In genomic region chr4:5018603-5019002, GRCh38 we compare ENCODE assay signal across 26 cellular contexts. TPM values are rescaled to one million over a fixed set of nuclear protein-coding genes. Genes with fewer than 3 reads are reported as not detected.
DNase-seq lines count a peak whose midpoint lies in the region; ATAC-seq, FAIRE-seq and TF ChIP-seq lines count a peak whose summit lies in the region.
"Had no signal": no experiment of that assay in that cellular context is flagged by ENCODE, and none has a peak within 500 bp of the region (broad histone marks: within the 10 kb centered on the region; RNA-seq: fewer than 3 reads in every experiment).

No MANE protein-coding gene starts in this region.

- no CpG with 5 or more reads among the region's 6 CpGs for WGBS in IMR-90 (ENCODE audit: extremely low coverage in 2 of 2, insufficient read length in 1 of 2), 2 experiments
- 31% methylated on average over 6 of the region's 6 CpGs for WGBS in K562 (ENCODE audit: insufficient coverage, low coverage, missing lambda C conversion rate)

- H4K91ac ChIP-seq in IMR-90 (ENCODE audit: insufficient read depth, low read depth, low read length) = no peak overlapping the region

- peaks cover 0 to 6% (median 0%) of the 10 kb centered on the region in 11 experiments; a peak in 3 of 22 replicates for H3K9me3 ChIP-seq in BLaER1 treated with 17β-estradiol and CSF1 and Interleukin-3, amounts not matched to agents 10 nM and 100 nM (replicated peaks in 1 of 11)
- H3K9me3 ChIP-seq in IMR-90 (ENCODE audit: control insufficient read depth, insufficient read depth, low read length) (peaks cover 8% of the 10 kb centered on the region; the same call in 1 of the 2 replicates), K562 (replicated peaks; ENCODE audit: control insufficient read depth, insufficient read depth, low read depth, low read length) (no peaks in the 10 kb centered on the region)
- H3K9me3 ChIP-seq: esophagus squamous epithelium, gastroesophageal sphincter, MG63, sigmoid colon had no signal

- H2BK15ac ChIP-seq in IMR-90 (ENCODE audit: low read depth, low read length) = no peak overlapping the region; the same call in 2 of the 3 replicates

- H3K79me1 ChIP-seq in IMR-90 (ENCODE audit: low read depth in 1 of 2, low read length in 2 of 2) = no peaks in the 10 kb centered on the region

- no peak overlapping the region for H3K18ac ChIP-seq in IMR-90 (ENCODE audit: low read depth, low read length)

- FAIRE-seq in K562 (lab: Jason Lieb, UNC) = peak; percentile 37
- FAIRE-seq: H54 had no signal

- H3K14ac ChIP-seq in IMR-90 (replicated peaks; ENCODE audit: low read depth, low read length) = no peak overlapping the region

- H3K9me1 ChIP-seq in IMR-90 (ENCODE audit: insufficient read depth, low read length) = no peaks in the 10 kb centered on the region
- H3K9me1 ChIP-seq in K562 (ENCODE audit: control insufficient read depth, insufficient read depth, low read length) = no peaks in the 10 kb centered on the region

- peak overlapping the region; percentile 69; the same call in 1 of the 2 replicates for H2AK5ac ChIP-seq in IMR-90 (ENCODE audit: low read depth, low read length)

- no peak overlapping the region for H3K9ac ChIP-seq in BLaER1 treated with 17β-estradiol and CSF1 and Interleukin-3, amounts not matched to agents 10 nM and 100 nM
- H3K9ac ChIP-seq in IMR-90 (ENCODE audit: low read depth, low read length) = peak overlapping the region; percentile 14; the same call in 1 of the 2 replicates
- peak overlapping the region in 1 of 2 experiments; percentile 22; a peak in 1 of 4 replicates for H3K9ac ChIP-seq in K562 (ENCODE audit: insufficient read depth in 1 of 2, low read depth in 2 of 2, low read length in 2 of 2)

- no peak overlapping the region for H2AK9ac ChIP-seq in IMR-90 (replicated peaks; ENCODE audit: low read depth, low read length, poor library complexity)

- TF ChIP-seq RAD21 in IMR-90 (IDR thresholded peaks at IDR 0.05; ENCODE audit: low read length) = no peak
- no peak for TF ChIP-seq RAD21 in K562 (CRISPR knock-in tag; conservative IDR thresholded peaks at IDR 0.05 in 1 of 2, IDR thresholded peaks at IDR 0.05 in 1 of 2)

- H3K4me3 Mint-ChIP-seq in effector memory CD8-positive, alpha-beta T cell = no peak overlapping the region
- H3K4me3 Mint-ChIP-seq: IgD-negative memory B cell; T-helper 1 cell treated with Interleukin-12 subunit alpha and Interleukin-12 subunit beta and Interleukin-4 antibody, amounts not matched to agents 30 μg/mL and 1 μg/mL, for 36 hours had no signal

- no peaks in the 10 kb centered on the region for H3K36me3 Mint-ChIP-seq in effector memory CD8-positive, alpha-beta T cell (ENCODE audit: insufficient read depth)
- H3K36me3 Mint-ChIP-seq: IgD-negative memory B cell, naive B cell had no signal

- TF ChIP-seq CTCF in IMR-90 (conservative IDR thresholded peaks at IDR 0.05; ENCODE audit: low read depth, low read length) = no peak
- TF ChIP-seq CTCF in K562 (IDR thresholded peaks at IDR 0.05 in 2 of 3, conservative IDR thresholded peaks at IDR 0.05 in 1 of 3; ENCODE audit: insufficient read depth in 2 of 3, low read depth in 1 of 3, low read length in 3 of 3) = no peak

- no peaks in the 10 kb centered on the region for H3K36me3 ChIP-seq in BLaER1 treated with 17β-estradiol and CSF1 and Interleukin-3, amounts not matched to agents 10 nM and 100 nM
- H3K36me3 ChIP-seq in IMR-90 (ENCODE audit: control insufficient read depth, insufficient read depth, low read length) (no peaks in the 10 kb centered on the region), K562 (ENCODE audit: control insufficient read depth, insufficient read depth, low read length) (no peaks in the 10 kb centered on the region)
- H3K36me3 ChIP-seq: esophagus squamous epithelium, gastroesophageal sphincter, MG63, sigmoid colon, WERI-Rb-1 had no signal

- H3K9me3 Mint-ChIP-seq in effector memory CD8-positive, alpha-beta T cell = no peaks in the 10 kb centered on the region
- H3K9me3 Mint-ChIP-seq: T-helper 1 cell treated with Interleukin-12 subunit alpha and Interleukin-12 subunit beta and Interleukin-4 antibody, amounts not matched to agents 30 μg/mL and 1 μg/mL, for 36 hours had no signal

- H3K27ac ChIP-seq in BLaER1 treated with 17β-estradiol and CSF1 and Interleukin-3, amounts not matched to agents 10 nM and 100 nM = no peak overlapping the region
- H3K27ac ChIP-seq in IMR-90 (ENCODE audit: insufficient read depth, low read length) (no peak overlapping the region), K562 (ENCODE audit: extremely low read depth, low read depth, low read length) (no peak overlapping the region)
- H3K27ac ChIP-seq: C4-2B, esophagus squamous epithelium, HL-60, PC-9, sigmoid colon, WERI-Rb-1 had no signal

- POLR2A ChIA-PET in IMR-90 (lab: Charles Lee; ENCODE audit: unreplicated experiment) = no interaction called here
- POLR2A ChIA-PET in K562 (lab: Yijun Ruan, JAX) = interaction anchor here (0.6 to 0.8 kb wide), 2 partner anchors 366 to 572 kb away, joined by 3 to 4 read pairs; no protein-coding TSS in a partner anchor

- H3K4ac ChIP-seq in IMR-90 (ENCODE audit: low read depth, low read length) = peak overlapping the region; percentile 22; the same call in 1 of the 2 replicates

- H4K8ac ChIP-seq in IMR-90 (ENCODE audit: low read depth in 2 of 2, low read length in 2 of 2) = no peak overlapping the region; a peak in 1 of 4 replicates

- H2BK120ac ChIP-seq in IMR-90 (ENCODE audit: low read depth, low read length) = peak overlapping the region; percentile 8; the same call in 1 of the 2 replicates

- peak overlapping the region; percentile 68 for H2AFZ ChIP-seq in IMR-90 (replicated peaks; ENCODE audit: low read length, poor library complexity)
- H2AFZ ChIP-seq in K562 (ENCODE audit: low read depth, low read length) = peak overlapping the region; percentile 59; the same call in 1 of the 2 replicates
- H2AFZ ChIP-seq: PC-9 had no signal

- CTCF ChIA-PET in IMR-90 (lab: Yijun Ruan, JAX) = interaction anchor here (0.6 to 0.9 kb wide), 4 partner anchors 8 to 447 kb away, joined by 3 to 8 read pairs (median 4); no protein-coding TSS in a partner anchor
- CTCF ChIA-PET in K562 (lab: Yijun Ruan, JAX; ENCODE audit: low intra/inter-chr PET ratio) = interaction anchor here (0.7 kb wide), 1 partner anchor 124 kb away, joined by 3 read pairs; no protein-coding TSS in a partner anchor

- no peak for DNase-seq in IMR-90
- DNase-seq in K562 (ENCODE audit: extremely low read depth in 1 of 4, low spot score in 3 of 4) = no peak
- DNase-seq in left kidney (ENCODE audit: low read depth, low spot score) = peak; percentile 10
- no peak for DNase-seq in activated T-cell treated with anti-CD3 and anti-CD28 coated beads, Interleukin-2, amount 50 U/mL, for 48 hours
- DNase-seq in effector memory CD8-positive, alpha-beta T cell = no peak
- no peak for DNase-seq in HPDE6-E6E7 (ENCODE audit: extremely low spot score)
- DNase-seq: ACHN; activated CD4-positive, alpha-beta T cell treated with anti-CD3 and anti-CD28 coated beads, Interleukin-2, amount 50 U/mL, for 4 hours; activated CD8-positive, alpha-beta memory T cell treated with anti-CD3 and anti-CD28 coated beads, Interleukin-2, amount 50 U/mL, for 4 hours; effector CD8-positive, alpha-beta T cell; esophagus squamous epithelium; MG63; naive B cell; NCI-H2227 treated with DMSO at 0.1 percent for 48 hours; PC-9; SHP77; sigmoid colon; WERI-Rb-1 had no signal

- no peak overlapping the region for H3K23ac ChIP-seq in IMR-90 (ENCODE audit: low read depth, low read length)

- intact Hi-C loops in IMR-90 (cut with micrococcal nuclease) (no loop called here), K562 (cut with micrococcal nuclease) (no loop called here)

- no peak overlapping the region for H2BK5ac ChIP-seq in IMR-90 (ENCODE audit: low read depth, low read length, poor library complexity, severe bottlenecking)

- H3K27me3 ChIP-seq in BLaER1 treated with 17β-estradiol and CSF1 and Interleukin-3, amounts not matched to agents 10 nM and 100 nM = peaks cover 10 to 19% (median 15%) of the 10 kb centered on the region in 11 experiments; a peak in 20 of 22 replicates
- H3K27me3 ChIP-seq in IMR-90 (ENCODE audit: control insufficient read depth, insufficient read depth, low read length) (peaks cover 20% of the 10 kb centered on the region), K562 (ENCODE audit: control insufficient read depth in 2 of 2, insufficient read depth in 2 of 2, low read length in 2 of 2) (peaks cover 0 to 18% of the 10 kb centered on the region in 2 experiments; a peak in 2 of 5 replicates)
- H3K27me3 ChIP-seq: MG63 had no signal

- H2BK20ac ChIP-seq in IMR-90 (ENCODE audit: low read depth, low read length) = peak overlapping the region; percentile 18; the same call in 1 of the 2 replicates

- H3K4me3 ChIP-seq in BLaER1 treated with 17β-estradiol and CSF1 and Interleukin-3, amounts not matched to agents 10 nM and 100 nM = no peak overlapping the region
- H3K4me3 ChIP-seq in IMR-90 (ENCODE audit: insufficient read depth, low read depth, low read length) (no peak overlapping the region), K562 (no peak overlapping the region)
- H3K4me3 ChIP-seq: MG63, PC-9 had no signal

- no peaks in the 10 kb centered on the region for H3K79me2 ChIP-seq in K562 (ENCODE audit: control insufficient read depth, insufficient read depth, low read length)

- H3K4me2 ChIP-seq in BLaER1 treated with 17β-estradiol and CSF1 and Interleukin-3, amounts not matched to agents 10 nM and 100 nM = peak overlapping the region in 9 of 11 experiments; percentile 19 to 87 (median 75); a peak in 13 of 22 replicates
- no peak overlapping the region; the same call in 1 of the 2 replicates for H3K4me2 ChIP-seq in IMR-90 (ENCODE audit: low read depth, low read length)
- H3K4me2 ChIP-seq in K562 (ENCODE audit: insufficient read depth, low read length) = no peak overlapping the region
- H3K4me2 ChIP-seq: PC-9 had no signal

- H3K27ac Mint-ChIP-seq in effector memory CD8-positive, alpha-beta T cell = no peak overlapping the region
- H3K27ac Mint-ChIP-seq: IgD-negative memory B cell; T-helper 1 cell treated with Interleukin-12 subunit alpha and Interleukin-12 subunit beta and Interleukin-4 antibody, amounts not matched to agents 30 μg/mL and 1 μg/mL, for 36 hours had no signal

- no peak for TF ChIP-seq EP300 in K562 (IDR thresholded peaks at IDR 0.05; ENCODE audit: low read length)

- in situ Hi-C loops in IMR-90 (cut with MboI; ENCODE audit: low sequenced_read_pairs) (no loop called here), K562 (cut with MboI) (no loop called here)

- H3K27me3 Mint-ChIP-seq in effector memory CD8-positive, alpha-beta T cell = peaks cover 26 to 80% of the 10 kb centered on the region in 2 donors

- no peak overlapping the region for H3K56ac ChIP-seq in IMR-90 (ENCODE audit: extremely low read depth, insufficient read depth, low read length)

- dilution Hi-C loops in IMR-90 (cut with HindIII; ENCODE audit: low sequenced_read_pairs, unreplicated experiment) = no loop called here

- H3K4me1 Mint-ChIP-seq in effector memory CD8-positive, alpha-beta T cell (ENCODE audit: low read depth in 2 of 2) = peaks cover 0 to 1% of the 10 kb centered on the region in 2 donors
- H3K4me1 Mint-ChIP-seq: IgD-negative memory B cell had no signal

- no peak for ATAC-seq in IMR-90 (ENCODE audit: low read depth)
- ATAC-seq in K562 = peak; percentile 12; the same call in 1 of the 3 replicates
- ATAC-seq in effector memory CD8-positive, alpha-beta T cell (replicated peaks) = no peak
- no peak for ATAC-seq in GM19324 (IDR thresholded peaks at IDR 0.05; ENCODE audit: low FRiP score, unreplicated experiment)
- ATAC-seq: gastroesophageal sphincter had no signal

- H4K20me1 ChIP-seq in BLaER1 treated with 17β-estradiol and CSF1 and Interleukin-3, amounts not matched to agents 10 nM and 100 nM = no peaks in the 10 kb centered on the region; a peak in 1 of 22 replicates
- H4K20me1 ChIP-seq in IMR-90 (ENCODE audit: insufficient read depth, low read length) (no peaks in the 10 kb centered on the region), K562 (replicated peaks; ENCODE audit: control insufficient read depth, insufficient read depth, low read length) (no peaks in the 10 kb centered on the region)

- H3K4me1 ChIP-seq in BLaER1 treated with 17β-estradiol and CSF1 and Interleukin-3, amounts not matched to agents 10 nM and 100 nM = peaks cover 10 to 37% (median 22%) of the 10 kb centered on the region in 10 experiments
- H3K4me1 ChIP-seq in IMR-90 (ENCODE audit: control insufficient read depth, insufficient read depth, low read length) = peaks cover 2% of the 10 kb centered on the region; the same call in 1 of the 2 replicates
- peaks cover 2 to 9% of the 10 kb centered on the region in 2 experiments; a peak in 4 of 5 replicates for H3K4me1 ChIP-seq in K562 (replicated peaks in 1 of 2; ENCODE audit: control insufficient read depth in 2 of 2, insufficient read depth in 2 of 2, low read length in 2 of 2)

- BruUV-seq in IMR-90 (replicated peaks; lab: Mats Ljungman, UMichigan) = no TSS peak
- no TSS peak for BruUV-seq in K562 (replicated peaks; lab: Mats Ljungman, UMichigan)

- TF ChIP-seq POLR2A in IMR-90 (IDR thresholded peaks at IDR 0.05; ENCODE audit: low read depth, low read length) = no peak
- TF ChIP-seq POLR2A in K562 (conservative IDR thresholded peaks at IDR 0.05) = no peak

- no peak overlapping the region for H4K5ac ChIP-seq in IMR-90 (ENCODE audit: low read depth, low read length)

RNA-seq across cellular contexts. Expression of gene CYTL1, which starts 0.7 kb away (rescaled TPM):
- total RNA-seq in IMR-90 (2012; rRNA removed) = 1.3 and 1.4 TPM in 2 replicates
- 5.8 and 7.4 TPM in 2 replicates for polyA plus RNA-seq in IMR-90 (2012; rRNA removed)
- polyA plus RNA-seq in IMR-90 (2012; cell fraction: cytosol; rRNA removed) = 2.9 and 20.0 TPM in 2 replicates
- 1.0 and 5.5 TPM in 2 replicates for polyA plus RNA-seq in IMR-90 (2012; cell fraction: nucleus; rRNA removed; ENCODE audit: low replicate concordance)
- total RNA-seq in K562 (2011; cell fraction: chromatin; rRNA removed; ENCODE audit: low replicate concordance) = not detected in 2 replicates
- total RNA-seq in K562 (2011; cell fraction: nucleolus; rRNA removed) = not detected in 2 replicates
- total RNA-seq in K562 (2011; cell fraction: nucleoplasm; rRNA removed) = not detected in 2 replicates
- not detected in 2 replicates for total RNA-seq in K562 (2014; rRNA removed)
- total RNA-seq in K562 (2014; rRNA removed; fragmentation: Illumina TruSeq; extraction: Trizol) = not detected in 2 replicates
- total RNA-seq in K562 (2015; rRNA removed; fragmentation: Illumina TruSeq; extraction: Trizol) = not detected in 2 replicates
- total RNA-seq in K562 (2021) = not detected in 2 replicates
- not detected in 2 replicates for polyA plus RNA-seq in K562 (2011; rRNA removed)
- not detected in 2 replicates for polyA plus RNA-seq in K562 (2011; cell fraction: cytosol; rRNA removed)
- polyA plus RNA-seq in K562 (2011; cell fraction: nucleus; rRNA removed) = not detected in 2 replicates
- polyA plus RNA-seq in K562 (2012) = 0.19 TPM in 1 of 2 replicates, not detected in the other
- not detected in 2 replicates for polyA plus RNA-seq in K562 (2014; fragmentation: Illumina TruSeq; extraction: Trizol)
- not detected for polyA plus RNA-seq in K562 (2014; fragmentation: Nextera tagmentation; extraction: Ambion mirVana)
- not detected in 2 replicates for polyA plus RNA-seq in K562 (2014; rRNA removed)
- polyA minus RNA-seq in K562 (2011; rRNA and poly(A)+ RNA removed) = not detected in 2 replicates
- polyA minus RNA-seq in K562 (2011; cell fraction: cytosol; rRNA and poly(A)+ RNA removed) = not detected in 2 replicates
- not detected in 2 replicates for polyA minus RNA-seq in K562 (2011; cell fraction: nucleus; rRNA and poly(A)+ RNA removed)
- total RNA-seq: PC-9 had no signal
- polyA plus RNA-seq: IgD-negative memory B cell had no signal

RNA-seq across cellular contexts. Expression of gene STK32B, which starts 32.7 kb away (rescaled TPM):
- 5.8 and 6.3 TPM in 2 replicates for total RNA-seq in IMR-90 (2012; rRNA removed)
- polyA plus RNA-seq in IMR-90 (2012; rRNA removed) = 5.3 and 5.5 TPM in 2 replicates
- polyA plus RNA-seq in IMR-90 (2012; cell fraction: cytosol; rRNA removed) = 3.4 and 3.9 TPM in 2 replicates
- polyA plus RNA-seq in IMR-90 (2012; cell fraction: nucleus; rRNA removed; ENCODE audit: low replicate concordance) = 5.2 and 6.8 TPM in 2 replicates
- 0.21 and 0.23 TPM in 2 replicates for total RNA-seq in K562 (2011; cell fraction: chromatin; rRNA removed; ENCODE audit: low replicate concordance)
- total RNA-seq in K562 (2011; cell fraction: nucleolus; rRNA removed) = 0.13 TPM in 1 of 2 replicates, not detected in the other
- total RNA-seq in K562 (2011; cell fraction: nucleoplasm; rRNA removed) = 0.15 and 0.53 TPM in 2 replicates
- 0.08 TPM in 1 of 2 replicates, not detected in the other for total RNA-seq in K562 (2014; rRNA removed)
- total RNA-seq in K562 (2014; rRNA removed; fragmentation: Illumina TruSeq; extraction: Trizol) = 0.11 and 0.16 TPM in 2 replicates
- 0.07 and 0.08 TPM in 2 replicates for total RNA-seq in K562 (2015; rRNA removed; fragmentation: Illumina TruSeq; extraction: Trizol)
- total RNA-seq in K562 (2021) = 0.18 and 0.20 TPM in 2 replicates
- not detected in 2 replicates for polyA plus RNA-seq in K562 (2011; rRNA removed)
- polyA plus RNA-seq in K562 (2011; cell fraction: cytosol; rRNA removed) = 0.01 and 0.04 TPM in 2 replicates
- polyA plus RNA-seq in K562 (2011; cell fraction: nucleus; rRNA removed) = 0.14 TPM in 1 of 2 replicates, not detected in the other
- 0.30 and 0.71 TPM in 2 replicates for polyA plus RNA-seq in K562 (2012)
- 0.10 and 0.12 TPM in 2 replicates for polyA plus RNA-seq in K562 (2014; fragmentation: Illumina TruSeq; extraction: Trizol)
- under 1 TPM; 0.03 to 0.04 TPM for polyA plus RNA-seq in K562 (2014; fragmentation: Nextera tagmentation; extraction: Ambion mirVana)
- polyA plus RNA-seq in K562 (2014; rRNA removed) = 0.05 and 0.22 TPM in 2 replicates
- 0.06 TPM in 1 of 2 replicates, not detected in the other for polyA minus RNA-seq in K562 (2011; rRNA and poly(A)+ RNA removed)
- not detected in 2 replicates for polyA minus RNA-seq in K562 (2011; cell fraction: cytosol; rRNA and poly(A)+ RNA removed)
- 0.13 TPM in 1 of 2 replicates, not detected in the other for polyA minus RNA-seq in K562 (2011; cell fraction: nucleus; rRNA and poly(A)+ RNA removed)
- total RNA-seq: PC-9 had no signal
- polyA plus RNA-seq: IgD-negative memory B cell had no signal

Comparison
In these comparisons a context has a peak if more than half of its experiments do, and no peak if none do; other contexts are left out.
1. H3K4me2 ChIP-seq: peak in BLaER1 treated with 17β-estradiol and CSF1 and Interleukin-3, amounts not matched to agents 10 nM and 100 nM (9 of 11); none in IMR-90 (single experiment) and K562 (single experiment).